ENCODE assay signal across 12 cellular contexts in the genomic region with DNA sequence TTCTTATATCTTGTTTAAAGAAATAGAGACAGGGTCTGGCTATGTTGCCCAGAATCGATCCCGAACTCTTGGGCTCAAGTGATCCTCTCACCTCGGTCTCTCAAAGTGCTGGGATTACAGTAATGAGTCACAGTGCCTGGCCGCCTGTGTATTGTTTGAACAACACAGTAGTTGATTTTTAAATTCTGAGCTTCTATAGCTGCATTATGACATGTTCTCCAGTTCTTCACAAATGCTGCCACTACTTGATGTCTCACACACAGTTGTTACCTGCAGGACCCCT. TPM values are rescaled to one million over a fixed set of nuclear protein-coding genes. Genes with fewer than 3 reads are reported as not detected.
DNase-seq lines count a peak whose midpoint lies in the region; ATAC-seq and TF ChIP-seq lines count a peak whose summit lies in the region.
"Had no signal": no experiment of that assay in that cellular context is flagged by ENCODE, and none has a peak within 500 bp of the region (broad histone marks: within the 10 kb centered on the region; RNA-seq: fewer than 3 reads in every experiment).

No MANE protein-coding gene starts in this region.

- H3K27me3 ChIP-seq in heart left ventricle = no peaks in the 10 kb centered on the region

- 87 to 95% (median 92%) methylated on average over 4 of the region's 4 CpGs for WGBS in heart left ventricle, 4 donors
- WGBS in urinary bladder = 76% methylated on average over 4 of the region's 4 CpGs

- DNase-seq in heart left ventricle (peak in 1 of 5 donors; percentile 14), Right ventricle myocardium superior (no peak), mesenteric fat pad (ENCODE audit: low spot score) (peak; percentile 33), omental fat pad (ENCODE audit: low spot score) (no peak)
- DNase-seq in effector CD8-positive, alpha-beta T cell (lab: John Stamatoyannopoulos, UW) = no peak
- DNase-seq: activated CD4-positive, alpha-beta T cell treated with anti-CD3 and anti-CD28 coated beads for 4 hours; NCI-H1417 treated with DMSO at 0.1 percent for 48 hours; occipital lobe; stimulated activated CD8-positive, alpha-beta memory T cell treated with anti-CD3 and anti-CD28 coated beads, Interleukin-4, amount 100 ng/mL, for 48 hours had no signal

- H3K9me3 ChIP-seq in heart left ventricle = no peaks in the 10 kb centered on the region

- intact Hi-C loops in heart left ventricle (cut with DNase I) (loop anchor here in 1 of 10 donors (10.0 kb wide), 1 partner anchor 54 kb away; no protein-coding TSS in a partner anchor), Right ventricle myocardium superior (cut with DNase I) (no loop called here)

- TF ChIP-seq CTCF in heart left ventricle (IDR thresholded peaks at IDR 0.05) (no peak), omental fat pad (IDR thresholded peaks at IDR 0.05) (no peak)

- ATAC-seq in heart left ventricle (no peak), Right ventricle myocardium superior (ENCODE audit: poor library complexity) (no peak), HG03521 (IDR thresholded peaks at IDR 0.05; ENCODE audit: unreplicated experiment) (no peak), omental fat pad (ENCODE audit: low FRiP score) (no peak)

- H3K4me1 ChIP-seq in heart left ventricle (peaks cover 0 to 39% (median 13%) of the 10 kb centered on the region in 12 donors), urinary bladder (ENCODE audit: insufficient read depth) (peaks cover 1% of the 10 kb centered on the region)

- TF ChIP-seq POLR2A in heart left ventricle (IDR thresholded peaks at IDR 0.05) = no peak

- H3K36me3 ChIP-seq in heart left ventricle (no peaks in the 10 kb centered on the region), urinary bladder (ENCODE audit: insufficient read depth) (no peaks in the 10 kb centered on the region)

- H3K4me3 ChIP-seq in heart left ventricle (peak overlapping the region in 1 of 12 donors; percentile 3), urinary bladder (ENCODE audit: low read depth, low read length) (no peak overlapping the region)

- H3K27ac ChIP-seq in heart left ventricle = peak overlapping the region in 10 of 12 donors; percentile 27 to 92 (median 54)
- peak overlapping the region; percentile 7 for H3K27ac ChIP-seq in cingulate gyrus (ENCODE audit: low read depth, low read length)
- peak overlapping the region; percentile 50 for H3K27ac ChIP-seq in urinary bladder (ENCODE audit: low read depth)

RNA-seq across cellular contexts. Expression of a gene that starts 7.7 kb away (rescaled TPM):
- 100 to 1,000 TPM; 105 to 429 (median 169) TPM for total RNA-seq in heart left ventricle
- polyA plus RNA-seq in heart left ventricle = 100 to 1,000 TPM; 136 to 238 TPM
- total RNA-seq in Right ventricle myocardium superior = 199 TPM
- total RNA-seq in mesenteric fat pad = 677 TPM
- 305 TPM for total RNA-seq in urinary bladder
- 1,467 TPM for polyA plus RNA-seq in urinary bladder
- total RNA-seq in omental fat pad = 1,000 to 10,000 TPM in 3 of 4 donors, 100 to 1,000 TPM in 1; 917 to 1,730 (median 1,246) TPM
